Comparison of ENCODE assay signal across 17 cellular contexts in the genomic region with DNA sequence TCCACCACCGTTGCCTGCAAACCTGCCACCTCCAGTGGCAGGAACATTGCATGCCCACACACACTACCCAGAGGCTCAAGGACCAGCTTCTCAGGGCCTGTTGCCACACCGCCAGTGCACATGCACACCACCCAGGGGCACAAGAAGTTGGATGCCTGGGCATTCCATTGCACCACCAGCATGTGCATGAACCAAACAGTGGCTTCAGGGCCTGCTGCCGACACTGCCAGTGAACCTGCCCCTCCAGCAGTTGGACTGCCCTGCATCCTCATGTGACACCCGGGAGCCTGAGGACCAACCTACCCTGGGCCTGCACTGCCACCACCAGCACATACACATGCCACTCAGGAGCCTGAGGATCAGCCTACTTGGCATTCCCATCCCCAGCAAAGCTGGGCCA.
A peak's percentile ranks its signal among the peaks of the same experiment; 100 is the strongest.
DNase-seq lines count a peak whose midpoint lies in the region; ATAC-seq, FAIRE-seq and TF ChIP-seq lines count a peak whose summit lies in the region.
"Had no signal": no experiment of that assay in that cellular context is flagged by ENCODE, and none has a peak within 500 bp of the region (broad histone marks: within the 10 kb centered on the region; RNA-seq: fewer than 3 reads in every experiment).

No MANE protein-coding gene starts in this region.

- no peaks in the 10 kb centered on the region for H3K79me2 ChIP-seq in trophoblast cell (ENCODE audit: control insufficient read depth, insufficient read depth, low read length, poor library complexity)

- TF ChIP-seq CTCF in chondrocyte (IDR thresholded peaks at IDR 0.05) (no peak), kidney (IDR thresholded peaks at IDR 0.05; ENCODE audit: borderline replicate concordance, extremely low read depth, insufficient read depth) (no peak)

- no peaks in the 10 kb centered on the region for H3K79me1 ChIP-seq in trophoblast cell (ENCODE audit: low read length)

- no peak overlapping the region for H4K8ac ChIP-seq in trophoblast cell (ENCODE audit: low read depth, low read length)

- H3K9me3 Mint-ChIP-seq in chondrocyte (ENCODE audit: low read depth): peaks cover 5% of the 10 kb centered on the region

- H4K12ac ChIP-seq in trophoblast cell (ENCODE audit: low read depth, low read length): no peak overlapping the region

- no peak overlapping the region for H3K14ac ChIP-seq in trophoblast cell (ENCODE audit: low read length)

- H2AFZ ChIP-seq in trophoblast cell (ENCODE audit: insufficient read depth, low read length, poor library complexity): no peak overlapping the region

- H3K9ac ChIP-seq in kidney (ENCODE audit: low read length in 2 of 2): no peak overlapping the region
- no peak overlapping the region for H3K9ac ChIP-seq in trophoblast cell (ENCODE audit: low read length)

- H3K4me3 ChIP-seq in kidney (ENCODE audit: low read length in 2 of 2): no peak overlapping the region
- peak overlapping the region; percentile 16 for H3K4me3 ChIP-seq in trophoblast cell (ENCODE audit: low read depth, low read length)
- H3K4me3 ChIP-seq: HAP-1 had no signal

- no peak overlapping the region for H3K4me2 ChIP-seq in trophoblast cell (ENCODE audit: low read length)

- H3K36me3 Mint-ChIP-seq in chondrocyte (ENCODE audit: low read depth): no peaks in the 10 kb centered on the region
- H3K36me3 Mint-ChIP-seq: CD4-positive, alpha-beta memory T cell had no signal

- no peak overlapping the region for H3K18ac ChIP-seq in trophoblast cell (ENCODE audit: low read length)

- peak; percentile 72 for DNase-seq in chondrocyte (ENCODE audit: low spot score)
- DNase-seq in kidney: peak; percentile 58
- DNase-seq in trophoblast cell: no peak
- no peak for DNase-seq in T-helper 2 cell
- no peak for DNase-seq in HPDE6-E6E7 (ENCODE audit: extremely low spot score)
- DNase-seq: C1 segment of cervical spinal cord; Calu3; CD4-positive, alpha-beta memory T cell; COR-L47; DMS53; DND-41; GOT3; HFFc6 had no signal

- no peak for ATAC-seq in HG03460 (IDR thresholded peaks at IDR 0.05; ENCODE audit: unreplicated experiment)

- intact Hi-C loops in kidney (cut with DNase I): no loop called here

- no peak overlapping the region for H3K23ac ChIP-seq in trophoblast cell (ENCODE audit: low read length)

- no peak for FAIRE-seq in kidney (lab: Jason Lieb, UNC)
- FAIRE-seq: GM12892, H54 had no signal

- no peaks in the 10 kb centered on the region for H3K36me3 ChIP-seq in kidney (ENCODE audit: control insufficient read depth in 1 of 2, insufficient read depth in 2 of 2, low read length in 2 of 2)
- H3K36me3 ChIP-seq in trophoblast cell (ENCODE audit: control insufficient read depth in 1 of 2, insufficient read depth in 2 of 2, low read length in 2 of 2): no peaks in the 10 kb centered on the region
- H3K36me3 ChIP-seq: HAP-1 had no signal

- no CpG with 5 or more reads among the region's 4 CpGs for WGBS in trophoblast cell (ENCODE audit: extremely low coverage, insufficient coverage, insufficient read length)

- H3K4me1 Mint-ChIP-seq in chondrocyte (ENCODE audit: low read depth): no peaks in the 10 kb centered on the region
- H3K4me1 Mint-ChIP-seq: CD4-positive, alpha-beta memory T cell had no signal

- H3K4me3 Mint-ChIP-seq in chondrocyte (ENCODE audit: unreplicated experiment): no peak overlapping the region
- H3K4me3 Mint-ChIP-seq: CD4-positive, alpha-beta memory T cell; HFFc6 had no signal

- no peak overlapping the region for H2AK5ac ChIP-seq in trophoblast cell (ENCODE audit: low read length)

- H3K4me1 ChIP-seq in kidney (ENCODE audit: control insufficient read depth in 1 of 2, insufficient read depth in 1 of 2, low read depth in 1 of 2, low read length in 2 of 2) (no peaks in the 10 kb centered on the region), trophoblast cell (ENCODE audit: control insufficient read depth in 1 of 2, insufficient read depth in 2 of 2, low read length in 2 of 2) (no peaks in the 10 kb centered on the region)
- H3K4me1 ChIP-seq: HAP-1 had no signal

- no peak overlapping the region for H4K91ac ChIP-seq in trophoblast cell (ENCODE audit: low read depth, low read length)

- no peaks in the 10 kb centered on the region for H3K27me3 Mint-ChIP-seq in chondrocyte (ENCODE audit: low read depth)

- H2BK5ac ChIP-seq in trophoblast cell (ENCODE audit: low read depth, low read length, poor library complexity): no peak overlapping the region

- H2BK12ac ChIP-seq in trophoblast cell (ENCODE audit: low read length): no peak overlapping the region

- no peak overlapping the region for H3K27ac Mint-ChIP-seq in chondrocyte (ENCODE audit: unreplicated experiment)
- H3K27ac Mint-ChIP-seq: CD4-positive, alpha-beta memory T cell; HFFc6 had no signal

- H3K27me3 ChIP-seq in trophoblast cell (ENCODE audit: insufficient read depth, low read length): no peaks in the 10 kb centered on the region

- H3K9me3 ChIP-seq in kidney (ENCODE audit: control insufficient read depth in 1 of 2, low read length in 2 of 2): no peaks in the 10 kb centered on the region
- no peaks in the 10 kb centered on the region for H3K9me3 ChIP-seq in trophoblast cell (ENCODE audit: insufficient read depth, low read depth, low read length)
- H3K9me3 ChIP-seq: HAP-1 had no signal

- H2BK120ac ChIP-seq in trophoblast cell (ENCODE audit: insufficient read depth, low read length, poor library complexity): no peak overlapping the region

- H3K27ac ChIP-seq in kidney (ENCODE audit: low read depth in 2 of 2, low read length in 2 of 2) (no peak overlapping the region), trophoblast cell (ENCODE audit: low read depth, low read length) (no peak overlapping the region)

- H3K4ac ChIP-seq in trophoblast cell (ENCODE audit: low read depth, low read length): no peak overlapping the region

Comparison
In these comparisons a context has a peak if more than half of its experiments do, and no peak if none do; other contexts are left out.
1. DNase-seq: peak in chondrocyte (single experiment) and kidney (single experiment); none in trophoblast cell (0 of 2), T-helper 2 cell (0 of 5) and HPDE6-E6E7 (single experiment).